8 cellular contexts compared by ENCODE assay signal in the genomic region with DNA sequence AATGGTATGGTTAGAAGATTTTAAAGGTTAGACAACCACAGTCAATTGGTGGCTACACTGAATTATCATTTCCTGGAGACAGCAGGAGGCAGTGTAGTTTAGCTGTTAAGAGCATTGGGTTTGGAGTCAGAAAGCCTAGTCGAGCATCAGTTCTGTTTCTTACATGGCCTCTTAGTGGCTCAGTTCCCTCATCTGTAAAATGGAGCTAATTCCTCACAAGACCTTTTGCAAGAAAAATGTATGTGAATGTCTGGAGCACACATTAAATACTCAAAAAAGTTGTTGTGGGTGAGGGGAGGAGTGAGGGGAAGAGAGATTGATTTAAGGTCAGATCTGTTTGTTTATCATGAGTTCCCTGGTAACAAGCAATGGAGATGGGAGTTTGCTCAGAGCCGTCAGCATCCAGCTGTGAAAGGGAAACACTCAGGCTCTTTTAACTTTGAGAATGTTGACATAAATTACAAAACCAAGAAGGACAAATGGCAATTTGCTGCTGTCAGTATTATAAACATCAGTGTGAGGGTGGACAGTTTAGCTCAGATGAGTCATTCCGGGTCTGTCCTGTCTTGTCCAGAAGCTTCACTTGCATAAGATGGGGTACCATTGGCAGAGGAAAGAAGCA.
A peak's percentile ranks its signal among the peaks of the same experiment; 100 is the strongest.
DNase-seq lines count a peak whose midpoint lies in the region; ATAC-seq, FAIRE-seq and TF ChIP-seq lines count a peak whose summit lies in the region.

No MANE protein-coding gene starts in this region.

- H3K9ac ChIP-seq in HUES6 (ENCODE audit: low read length) = peak overlapping the region; percentile 59
- H3K9ac ChIP-seq in kidney (ENCODE audit: low read length in 2 of 2) = no peak overlapping the region

- no peaks in the 10 kb centered on the region for H3K36me3 ChIP-seq in HUES6 (ENCODE audit: control insufficient read depth, insufficient read depth, low read length)
- H3K36me3 ChIP-seq in kidney (ENCODE audit: control insufficient read depth in 1 of 2, insufficient read depth in 2 of 2, low read length in 2 of 2) = no peaks in the 10 kb centered on the region

- H3K9me3 ChIP-seq in HUES6 (ENCODE audit: control insufficient read depth, insufficient read depth, low read depth, low read length) (no peaks in the 10 kb centered on the region), kidney (ENCODE audit: control insufficient read depth in 1 of 2, low read length in 2 of 2) (no peaks in the 10 kb centered on the region)

- no peak for ATAC-seq in activated CD8-positive, alpha-beta memory T cell treated with anti-CD3 and anti-CD28 coated beads, Interleukin-2, amount 10 ng/mL, durations not matched to agents 7 days and 5 days
- ATAC-seq in HG03457 (IDR thresholded peaks at IDR 0.05; ENCODE audit: unreplicated experiment) = no peak

- intact Hi-C loops in kidney (cut with DNase I) = no loop called here

- H3K4me1 Mint-ChIP-seq in activated CD8-positive, alpha-beta memory T cell treated with anti-CD3 and anti-CD28 coated beads, Interleukin-2, amount 10 ng/mL, durations not matched to agents 7 days and 5 days = no peaks in the 10 kb centered on the region

- H3K27me3 ChIP-seq in HUES6 (ENCODE audit: control insufficient read depth, insufficient read depth, low read length) = no peaks in the 10 kb centered on the region

- H3K4me3 ChIP-seq in HUES6 (ENCODE audit: low read depth, low read length) (no peak overlapping the region), kidney (ENCODE audit: low read length in 2 of 2) (no peak overlapping the region)

- no peaks in the 10 kb centered on the region for H3K36me3 Mint-ChIP-seq in activated CD8-positive, alpha-beta memory T cell treated with anti-CD3 and anti-CD28 coated beads, Interleukin-2, amount 10 ng/mL, durations not matched to agents 7 days and 5 days

- no peak for TF ChIP-seq CTCF in kidney (IDR thresholded peaks at IDR 0.05; ENCODE audit: borderline replicate concordance, extremely low read depth, insufficient read depth)

- H3K27ac ChIP-seq in HUES6 (ENCODE audit: low read depth, low read length) (peak overlapping the region; percentile 27; the same call in 1 of the 2 replicates), kidney (ENCODE audit: low read depth in 2 of 2, low read length in 2 of 2) (peak overlapping the region in 1 of 2 donors; percentile 81)

- CTCF ChIA-PET in activated CD8-positive, alpha-beta memory T cell treated with anti-CD3 and anti-CD28 coated beads, Interleukin-2, amount 10 ng/mL, durations not matched to agents 7 days and 5 days (lab: Charles Lee) = no interaction called here

- FAIRE-seq in kidney (lab: Jason Lieb, UNC) = no peak

- no peaks in the 10 kb centered on the region for H3K9me3 Mint-ChIP-seq in activated CD8-positive, alpha-beta memory T cell treated with anti-CD3 and anti-CD28 coated beads, Interleukin-2, amount 10 ng/mL, durations not matched to agents 7 days and 5 days (ENCODE audit: low read depth)

- DNase-seq in AG08395 (ENCODE audit: low spot score) (peak; percentile 25), amniotic epithelial cell (ENCODE audit: low read depth) (peak; percentile 88), left kidney (ENCODE audit: low read depth, low spot score) (peak; percentile 83), retina (no peak), kidney (no peak)
- DNase-seq in activated CD8-positive, alpha-beta memory T cell treated with anti-CD3 and anti-CD28 coated beads, Interleukin-2, amount 10 ng/mL, durations not matched to agents 7 days and 5 days = no peak

- H3K27me3 Mint-ChIP-seq in activated CD8-positive, alpha-beta memory T cell treated with anti-CD3 and anti-CD28 coated beads, Interleukin-2, amount 10 ng/mL, durations not matched to agents 7 days and 5 days = no peaks in the 10 kb centered on the region

- H3K4me1 ChIP-seq in HUES6 (ENCODE audit: control insufficient read depth, insufficient read depth, low read length) = peaks cover 39% of the 10 kb centered on the region
- peaks cover 10 to 14% of the 10 kb centered on the region in 2 donors for H3K4me1 ChIP-seq in kidney (ENCODE audit: control insufficient read depth in 1 of 2, insufficient read depth in 1 of 2, low read depth in 1 of 2, low read length in 2 of 2)

- H3K27ac Mint-ChIP-seq in activated CD8-positive, alpha-beta memory T cell treated with anti-CD3 and anti-CD28 coated beads, Interleukin-2, amount 10 ng/mL, durations not matched to agents 7 days and 5 days = no peak overlapping the region

- H3K4me3 Mint-ChIP-seq in activated CD8-positive, alpha-beta memory T cell treated with anti-CD3 and anti-CD28 coated beads, Interleukin-2, amount 10 ng/mL, durations not matched to agents 7 days and 5 days = no peak overlapping the region

Comparison
In these comparisons a context has a peak if more than half of its experiments do, and no peak if none do; other contexts are left out.
1. DNase-seq: peak in AG08395 (single experiment), amniotic epithelial cell (single experiment) and left kidney (single experiment); none in retina (single experiment), activated CD8-positive, alpha-beta memory T cell treated with anti-CD3 and anti-CD28 coated beads, Interleukin-2, amount 10 ng/mL, durations not matched to agents 7 days and 5 days (single experiment) and kidney (single experiment).